In the genomic region with DNA sequence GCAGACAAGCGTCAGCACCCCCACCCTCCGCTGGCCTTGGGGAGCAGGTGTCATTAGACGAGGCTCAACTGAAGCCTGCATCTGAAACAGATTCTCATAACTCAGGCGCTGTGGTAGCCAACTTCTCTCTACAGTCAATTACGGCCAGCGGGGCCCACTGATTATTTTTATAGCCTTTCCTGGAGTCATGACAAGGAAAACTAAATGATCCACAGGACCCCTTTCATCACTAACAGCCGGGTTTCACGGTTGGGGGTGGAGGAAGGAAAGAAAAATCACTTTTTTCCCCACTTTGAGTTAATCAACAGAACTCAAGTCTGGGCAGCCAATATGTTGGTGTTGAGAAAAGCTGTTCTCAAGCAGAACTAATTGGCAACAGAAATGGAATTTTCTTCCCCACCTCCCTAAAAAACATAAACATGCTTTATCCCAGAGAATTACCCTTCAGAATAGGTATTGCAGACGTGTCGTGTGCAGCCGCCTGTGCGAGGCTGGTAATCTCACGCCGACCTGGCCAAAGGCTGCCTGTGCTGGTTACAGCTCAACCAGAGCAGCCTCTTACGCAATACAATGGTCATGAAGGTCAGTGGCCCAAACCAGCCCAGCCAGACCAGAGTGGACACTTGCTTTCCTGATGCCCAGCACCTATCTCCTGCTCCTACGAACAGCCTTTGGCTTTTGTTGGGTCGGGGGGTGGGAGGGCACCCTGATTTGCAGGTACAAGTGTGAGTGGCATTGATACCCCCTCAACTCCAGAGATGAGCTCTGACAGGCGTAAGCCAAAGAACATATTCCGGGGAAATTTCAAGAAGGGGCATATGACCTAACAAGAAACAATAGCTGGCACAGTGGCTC, we compare ENCODE assay signal across 1 cellular context.
TF ChIP-seq lines count a peak whose summit lies in the region.

No MANE protein-coding gene starts in this region.

TF ChIP-seq in HepG2, 621 proteins besides CTCF, POLR2A, EP300 and RAD21 (continues in another document):
- no peak for TF ChIP-seq MXD3 (CRISPR knock-in tag; IDR thresholded peaks at IDR 0.05)
- no peak for TF ChIP-seq CENPBD1 (CRISPR knock-in tag; IDR thresholded peaks at IDR 0.05; ENCODE audit: borderline replicate concordance, low read depth)
- TF ChIP-seq BCL3 (CRISPR knock-in tag; IDR thresholded peaks at IDR 0.05), result no peak; the same call in 1 of the 2 replicates
- TF ChIP-seq ZNF609 (CRISPR knock-in tag; IDR thresholded peaks at IDR 0.05; ENCODE audit: borderline replicate concordance), result peak; percentile 67; the same call in 1 of the 2 replicates
- TF ChIP-seq SPEN (CRISPR knock-in tag; IDR thresholded peaks at IDR 0.05; ENCODE audit: low read depth), result peak; percentile 77
- TF ChIP-seq ZBTB20 (CRISPR knock-in tag; IDR thresholded peaks at IDR 0.05; ENCODE audit: borderline replicate concordance, low read depth), result 0 out of 2 replicates have a peak, but pooled peaks have one; percentile 49
- no peak; the same call in none of the 2 replicates for TF ChIP-seq ZNF276 (CRISPR knock-in tag; IDR thresholded peaks at IDR 0.05; ENCODE audit: low read depth)
- 0 out of 2 replicates have a peak, but pooled peaks have one; percentile 56 for TF ChIP-seq KLF6 (CRISPR knock-in tag; IDR thresholded peaks at IDR 0.05)
- TF ChIP-seq DRAP1 (CRISPR knock-in tag; IDR thresholded peaks at IDR 0.05), result peak; percentile 60
- peak; percentile 94 for TF ChIP-seq KLF9 (CRISPR knock-in tag; IDR thresholded peaks at IDR 0.05; ENCODE audit: low read depth)
- peak; percentile 89 for TF ChIP-seq ZNF564 (CRISPR knock-in tag; IDR thresholded peaks at IDR 0.05)
- no peak for TF ChIP-seq RBM39 (IDR thresholded peaks at IDR 0.05; ENCODE audit: low read depth, low read length, poor library complexity, severe bottlenecking)
- no peak for TF ChIP-seq SOX13 (IDR thresholded peaks at IDR 0.05)
- TF ChIP-seq SOX13 (CRISPR knock-in tag; conservative IDR thresholded peaks at IDR 0.05 in 1 of 2, IDR thresholded peaks at IDR 0.05 in 1 of 2), result peak in 1 of 2 experiments; percentile 84; a peak in 2 of 4 replicates
- TF ChIP-seq ATF4 (CRISPR knock-in tag; IDR thresholded peaks at IDR 0.05), result peak in 1 of 2 experiments; percentile 62; a peak in 1 of 4 replicates
- TF ChIP-seq ZNF331 (CRISPR knock-in tag; IDR thresholded peaks at IDR 0.05), result peak; percentile 98
- TF ChIP-seq ZNF569 (CRISPR knock-in tag; IDR thresholded peaks at IDR 0.05; ENCODE audit: borderline replicate concordance), result no peak
- peak; percentile 82 for TF ChIP-seq BCL6 (CRISPR knock-in tag; IDR thresholded peaks at IDR 0.05)
- TF ChIP-seq NCOR1 (IDR thresholded peaks at IDR 0.05; ENCODE audit: borderline replicate concordance, low read length), result peak; percentile 78; the same call in 1 of the 2 replicates
- no peak for TF ChIP-seq ZNF790 (CRISPR knock-in tag; IDR thresholded peaks at IDR 0.05; ENCODE audit: borderline replicate concordance)
- TF ChIP-seq MYPOP (CRISPR knock-in tag; IDR thresholded peaks at IDR 0.05), result peak; percentile 71
- peak; percentile 67 for TF ChIP-seq ZHX2 (IDR thresholded peaks at IDR 0.05; ENCODE audit: low read depth)
- TF ChIP-seq ZHX2 (CRISPR knock-in tag; IDR thresholded peaks at IDR 0.05; ENCODE audit: borderline replicate concordance), result no peak
- peak; percentile 95 for TF ChIP-seq MTA1 (CRISPR knock-in tag; IDR thresholded peaks at IDR 0.05; ENCODE audit: borderline replicate concordance)
- peak; percentile 62; the same call in 1 of the 2 replicates for TF ChIP-seq ZNF724P (CRISPR knock-in tag; IDR thresholded peaks at IDR 0.05; ENCODE audit: borderline replicate concordance)
- 0 out of 2 replicates have a peak, but pooled peaks have one; percentile 60 for TF ChIP-seq ZNF337 (CRISPR knock-in tag; IDR thresholded peaks at IDR 0.05; ENCODE audit: borderline replicate concordance, low read depth)
- peak; percentile 15; the same call in 1 of the 2 replicates for TF ChIP-seq DR1 (CRISPR knock-in tag; IDR thresholded peaks at IDR 0.05)
